21 cellular contexts compared by ENCODE assay signal in genomic region chr4:152945639-152946038, GRCh38.
"Had no signal": no experiment of that assay in that cellular context is flagged by ENCODE, and none has a peak within 500 bp of the region (broad histone marks: within the 10 kb centered on the region; RNA-seq: fewer than 3 reads in every experiment).

No MANE protein-coding gene starts in this region.

- H3K4me3 Mint-ChIP-seq: effector memory CD8-positive, alpha-beta T cell; naive thymus-derived CD4-positive, alpha-beta T cell; nephron; stimulated activated effector memory CD8-positive, alpha-beta T cell treated with anti-CD3 and anti-CD28 coated beads, Interleukin-12 subunit alpha, Interleukin-12 subunit beta, amount 100 ng/mL, for 72 hours had no signal

- H3K36me3 Mint-ChIP-seq: stimulated activated effector memory CD8-positive, alpha-beta T cell treated with anti-CD3 and anti-CD28 coated beads, Interleukin-12 subunit alpha, Interleukin-12 subunit beta, amount 100 ng/mL, for 72 hours had no signal

- H3K9me3 Mint-ChIP-seq: effector memory CD8-positive, alpha-beta T cell; nephron; stimulated activated effector memory CD8-positive, alpha-beta T cell treated with anti-CD3 and anti-CD28 coated beads, Interleukin-12 subunit alpha, Interleukin-12 subunit beta, amount 100 ng/mL, for 72 hours had no signal

- H3K27ac Mint-ChIP-seq: effector memory CD8-positive, alpha-beta T cell; stimulated activated effector memory CD8-positive, alpha-beta T cell treated with anti-CD3 and anti-CD28 coated beads, Interleukin-12 subunit alpha, Interleukin-12 subunit beta, amount 100 ng/mL, for 72 hours had no signal

- DNase-seq: cortex of kidney; effector memory CD8-positive, alpha-beta T cell; head of caudate nucleus; kidney; mammary epithelial cell; mesendoderm; midbrain; naive thymus-derived CD4-positive, alpha-beta T cell; nucleus accumbens; ovary; posterior cingulate gyrus; psoas muscle; right cardiac atrium; sigmoid colon; stimulated activated CD4-positive, alpha-beta T cell treated with anti-CD3 and anti-CD28 coated beads, Interleukin-2, amount 100 ng/mL, for 24 hours; stimulated activated CD4-positive, alpha-beta T cell treated with anti-CD3 and anti-CD28 coated beads, Interleukin-4, amount 100 ng/mL, for 24 hours; stimulated activated naive CD4-positive, alpha-beta T cell treated with Interleukin-2 at 50 U/mL for 16 hours; stomach; trophoblast cell had no signal

- H3K4me1 Mint-ChIP-seq: naive thymus-derived CD4-positive, alpha-beta T cell; stimulated activated effector memory CD8-positive, alpha-beta T cell treated with anti-CD3 and anti-CD28 coated beads, Interleukin-12 subunit alpha, Interleukin-12 subunit beta, amount 100 ng/mL, for 72 hours had no signal
